Comparison of ENCODE assay signal across 10 cellular contexts in genomic region chr3:177724020-177724638, GRCh38.
A peak's percentile ranks its signal among the peaks of the same experiment; 100 is the strongest.
DNase-seq lines count a peak whose midpoint lies in the region; ATAC-seq and TF ChIP-seq lines count a peak whose summit lies in the region.
"Had no signal": no experiment of that assay in that cellular context is flagged by ENCODE, and none has a peak within 500 bp of the region (broad histone marks: within the 10 kb centered on the region; RNA-seq: fewer than 3 reads in every experiment).

No MANE protein-coding gene starts in this region.

- H3K27ac ChIP-seq in right lobe of liver (no peak overlapping the region), tibial artery (peak overlapping the region; percentile 64)

- H3K9ac ChIP-seq in adipocyte (ENCODE audit: low read length), result peak overlapping the region; percentile 68

- H3K9me3 ChIP-seq in adipocyte (ENCODE audit: control insufficient read depth, low read length) (no peaks in the 10 kb centered on the region), right lobe of liver (no peaks in the 10 kb centered on the region), tibial artery (no peaks in the 10 kb centered on the region)

- ATAC-seq in right lobe of liver, result peak; percentile 86 to 94 (median 88)
- no peak for ATAC-seq in GM21576 (IDR thresholded peaks at IDR 0.05; ENCODE audit: unreplicated experiment)
- no peak for ATAC-seq in GM18520 (IDR thresholded peaks at IDR 0.05; ENCODE audit: unreplicated experiment)

- intact Hi-C loops in right lobe of liver (cut with DNase I), result no loop called here
- intact Hi-C loops in tibial artery (cut with DNase I; ENCODE audit: low total_unique reads), result no loop called here

- H3K36me3 ChIP-seq in adipocyte (ENCODE audit: control insufficient read depth, insufficient read depth, low read length, severe bottlenecking) (no peaks in the 10 kb centered on the region), right lobe of liver (no peaks in the 10 kb centered on the region), tibial artery (no peaks in the 10 kb centered on the region)

- H3K4me3 ChIP-seq in adipocyte (ENCODE audit: low read length) (no peak overlapping the region), right lobe of liver (no peak overlapping the region), tibial artery (no peak overlapping the region)

- WGBS in right lobe of liver (ENCODE audit: insufficient coverage, low coverage, low lambda C conversion rate, missing lambda C conversion rate), result 12% methylated on average over 6 of the region's 6 CpGs

- TF ChIP-seq CTCF in right lobe of liver (IDR thresholded peaks at IDR 0.05), result no peak
- TF ChIP-seq CTCF in tibial artery (IDR thresholded peaks at IDR 0.05), result no peak

- no peak for TF ChIP-seq POLR2A in right lobe of liver (IDR thresholded peaks at IDR 0.05)

- H3K4me1 ChIP-seq in adipocyte (ENCODE audit: control insufficient read depth, insufficient read depth, low read length) (peaks cover 53% of the 10 kb centered on the region), right lobe of liver (peaks cover 0 to 13% (median 6%) of the 10 kb centered on the region in 4 donors), tibial artery (peaks cover 0 to 58% (median 18%) of the 10 kb centered on the region in 4 donors)

- DNase-seq in NCI-H1105 treated with DMSO at 0.1 percent for 48 hours (lab: John Stamatoyannopoulos, UW) (peak; percentile 96), adipocyte (ENCODE audit: low read depth) (peak; percentile 36), right lobe of liver (peak in 2 of 3 donors; percentile 34 to 56), tibial artery (peak; percentile 91 to 92), foreskin melanocyte (no peak), NCI-H2107 (lab: John Stamatoyannopoulos, UW) (no peak)
- DNase-seq: islet precursor cell, SW 1271 had no signal

- H3K27me3 ChIP-seq in adipocyte (replicated peaks; ENCODE audit: control insufficient read depth, insufficient read depth, low read length), result no peaks in the 10 kb centered on the region
- H3K27me3 ChIP-seq in right lobe of liver, result no peaks in the 10 kb centered on the region
- no peaks in the 10 kb centered on the region for H3K27me3 ChIP-seq in tibial artery

Comparison
In these comparisons a context has a peak if more than half of its experiments do, and no peak if none do; other contexts are left out.
1. DNase-seq: peak in NCI-H1105 treated with DMSO at 0.1 percent for 48 hours (single experiment), adipocyte (single experiment), right lobe of liver (2 of 3) and tibial artery (2 of 2); none in foreskin melanocyte (single experiment) and NCI-H2107 (single experiment).
2. ATAC-seq: peak in right lobe of liver (4 of 4); none in GM21576 (single experiment) and GM18520 (single experiment).
3. H3K27ac ChIP-seq: peak in tibial artery (2 of 2); none in right lobe of liver (0 of 3).